8 cellular contexts compared by ENCODE assay signal in genomic region chr10:3785251-3785848, GRCh38. TPM values are rescaled to one million over a fixed set of nuclear protein-coding genes. Genes with fewer than 3 reads are reported as not detected.
A peak's percentile ranks its signal among the peaks of the same experiment; 100 is the strongest.
DNase-seq lines count a peak whose midpoint lies in the region; ATAC-seq and TF ChIP-seq lines count a peak whose summit lies in the region.

No MANE protein-coding gene starts in this region.

- H3K36me3 ChIP-seq in rectal smooth muscle tissue (ENCODE audit: control insufficient read depth, insufficient read depth, low read length) (peaks cover 12% of the 10 kb centered on the region), vagina (peaks cover 10 to 15% of the 10 kb centered on the region in 2 donors)

- H3K27ac ChIP-seq in right cardiac atrium (ENCODE audit: low read length) (peak overlapping the region; percentile 98), rectal smooth muscle tissue (ENCODE audit: low read depth, low read length) (peak overlapping the region; percentile 99), vagina (peak overlapping the region; percentile 100)

- TF ChIP-seq POLR2A in vagina (IDR thresholded peaks at IDR 0.05), result peak; percentile 53 to 100

- peaks cover 3% of the 10 kb centered on the region for H3K4me1 ChIP-seq in right cardiac atrium (ENCODE audit: control insufficient read depth, insufficient read depth, low read length)
- H3K4me1 ChIP-seq in rectal smooth muscle tissue (ENCODE audit: control insufficient read depth, insufficient read depth, low read length), result peaks cover 13% of the 10 kb centered on the region
- peaks cover 22% of the 10 kb centered on the region for H3K4me1 ChIP-seq in vagina

- H3K9me3 ChIP-seq in right cardiac atrium (ENCODE audit: control insufficient read depth, low read length) (no peaks in the 10 kb centered on the region), vagina (peaks cover 4% of the 10 kb centered on the region)

- WGBS in right cardiac atrium, result under 1% methylated on average over 76 of the region's 76 CpGs

- peak overlapping the region; percentile 89 for H3K9ac ChIP-seq in rectal smooth muscle tissue (ENCODE audit: low read length)

- H3K27me3 ChIP-seq in right cardiac atrium (ENCODE audit: control insufficient read depth, insufficient read depth), result no peaks in the 10 kb centered on the region
- no peaks in the 10 kb centered on the region for H3K27me3 ChIP-seq in rectal smooth muscle tissue (ENCODE audit: control insufficient read depth, insufficient read depth, low read length)
- no peaks in the 10 kb centered on the region for H3K27me3 ChIP-seq in vagina

- intact Hi-C loops in right cardiac atrium (cut with DNase I) (loop anchor here (10.0 kb wide), 8 partner anchors 119 to 979 kb away; no protein-coding TSS in a partner anchor), vagina (cut with DNase I) (loop anchor here (2.0 to 10.0 kb wide), 4 partner anchors 65 to 879 kb away; no protein-coding TSS in a partner anchor)

- peak in 1 of 3 experiments; percentile 7 for TF ChIP-seq CTCF in vagina (IDR thresholded peaks at IDR 0.05)

- H3K4me3 ChIP-seq in right cardiac atrium (ENCODE audit: low read length), result peak overlapping the region; percentile 91
- peak overlapping the region; percentile 96 for H3K4me3 ChIP-seq in rectal smooth muscle tissue (ENCODE audit: low read length)
- peak overlapping the region; percentile 76 to 87 for H3K4me3 ChIP-seq in vagina

- ATAC-seq in GM18508 (IDR thresholded peaks at IDR 0.05; ENCODE audit: insufficient read depth, unreplicated experiment) (peak; percentile 50), HG02973 (IDR thresholded peaks at IDR 0.05; ENCODE audit: unreplicated experiment) (peak; percentile 60), right cardiac atrium (peak; percentile 89 to 92)

- DNase-seq in NCI-H187 treated with DMSO at 0.1 percent for 48 hours (lab: John Stamatoyannopoulos, UW) (peak; percentile 61), T-helper 2 cell (peak; percentile 98 to 99 (median 99)), anterior cingulate cortex (lab: John Stamatoyannopoulos, UW) (peak; percentile 69 to 100 (median 97)), right cardiac atrium (peak; percentile 99 to 100 (median 99)), vagina (ENCODE audit: extremely low spot score in 2 of 2) (peak in 1 of 2 donors; percentile 99)

RNA-seq across cellular contexts. Expression of gene KLF6, which starts 0.3 kb away (rescaled TPM):
- total RNA-seq in right cardiac atrium, result 10 to 100 TPM; 35.7 to 46.1 (median 39.9) TPM
- 27.2 TPM for polyA plus RNA-seq in right cardiac atrium
- total RNA-seq in vagina, result 145 TPM
